In genomic region chr13:33208290-33208990, GRCh38 we compare ENCODE assay signal across 15 cellular contexts.
DNase-seq lines count a peak whose midpoint lies in the region; ATAC-seq, FAIRE-seq and TF ChIP-seq lines count a peak whose summit lies in the region.
"Had no signal": no experiment of that assay in that cellular context is flagged by ENCODE, and none has a peak within 500 bp of the region (broad histone marks: within the 10 kb centered on the region; RNA-seq: fewer than 3 reads in every experiment).

No MANE protein-coding gene starts in this region.

- no peaks in the 10 kb centered on the region for H3K79me1 ChIP-seq in mesendoderm (ENCODE audit: low read length)

- H4K8ac ChIP-seq in mesendoderm (ENCODE audit: low read depth, low read length) = no peak overlapping the region

- H3K36me3 Mint-ChIP-seq in CD8-positive, alpha-beta memory T cell = no peaks in the 10 kb centered on the region
- no peaks in the 10 kb centered on the region for H3K36me3 Mint-ChIP-seq in CD8-positive, alpha-beta T cell

- ATAC-seq in HG03439 (IDR thresholded peaks at IDR 0.05; ENCODE audit: unreplicated experiment) = no peak
- ATAC-seq in CD8-positive, alpha-beta T cell = no peak

- H3K27me3 Mint-ChIP-seq in CD8-positive, alpha-beta memory T cell = peaks cover 3 to 20% of the 10 kb centered on the region in 2 donors
- H3K27me3 Mint-ChIP-seq in CD8-positive, alpha-beta T cell (ENCODE audit: low read depth) = peaks cover 15% of the 10 kb centered on the region

- CTCF ChIA-PET in CD8-positive, alpha-beta memory T cell (lab: Charles Lee) = no interaction called here
- CTCF ChIA-PET in CD8-positive, alpha-beta T cell (lab: Charles Lee) = interaction anchor here (1.5 kb wide), 1 partner anchor 20 kb away, joined by 4 read pairs; no protein-coding TSS in a partner anchor

- no peak for TF ChIP-seq CTCF in bronchial epithelial cell (IDR thresholded peaks at IDR 0.05; ENCODE audit: insufficient read depth, low read length, severe bottlenecking)
- no peak for TF ChIP-seq CTCF in tibial artery (IDR thresholded peaks at IDR 0.05)
- TF ChIP-seq CTCF in CD8-positive, alpha-beta T cell (IDR thresholded peaks at IDR 0.05) = no peak

- H2BK5ac ChIP-seq in mesendoderm (ENCODE audit: low read length) = peak overlapping the region; percentile 11

- H3K36me3 ChIP-seq in bronchial epithelial cell (ENCODE audit: control insufficient read depth, insufficient read depth, low read length) (no peaks in the 10 kb centered on the region), mesendoderm (ENCODE audit: control insufficient read depth, insufficient read depth, low read length) (no peaks in the 10 kb centered on the region), tibial artery (no peaks in the 10 kb centered on the region)
- no peaks in the 10 kb centered on the region for H3K36me3 ChIP-seq in CD8-positive, alpha-beta memory T cell (ENCODE audit: insufficient read depth, low read length)
- no peaks in the 10 kb centered on the region for H3K36me3 ChIP-seq in CD8-positive, alpha-beta T cell (ENCODE audit: insufficient read depth, low read length)

- no peak overlapping the region for H3K23ac ChIP-seq in mesendoderm (ENCODE audit: low read length)

- no peak overlapping the region for H2BK120ac ChIP-seq in mesendoderm (ENCODE audit: low read depth, low read length)

- H3K27ac Mint-ChIP-seq in CD8-positive, alpha-beta memory T cell = no peak overlapping the region
- H3K27ac Mint-ChIP-seq in CD8-positive, alpha-beta T cell = no peak overlapping the region
- H3K27ac Mint-ChIP-seq: activated T-cell treated with anti-CD3 and anti-CD28 coated beads, Interleukin-2, amount 50 U/mL, for 24 hours; stimulated activated naive CD8-positive, alpha-beta T cell treated with anti-CD3 and anti-CD28 coated beads, Interleukin-15, Interleukin-2, amounts not matched to agents 100 ng/mL and 50 ng/mL, for 24 hours had no signal

- DNase-seq in DMS 273 (lab: John Stamatoyannopoulos, UW; ENCODE audit: unreplicated experiment) (peak; percentile 31), DMS 273 treated with DMSO at 0.1 percent for 48 hours (lab: John Stamatoyannopoulos, UW) (no peak), bronchial epithelial cell (ENCODE audit: low read depth) (peak; percentile 82), mesendoderm (no peak), tibial artery (no peak)
- no peak for DNase-seq in CD8-positive, alpha-beta memory T cell
- no peak for DNase-seq in CD8-positive, alpha-beta T cell
- DNase-seq: activated T-cell treated with anti-CD3 and anti-CD28 coated beads, Interleukin-2, amount 50 U/mL, for 24 hours; COR-L47; Karpas-422; midbrain; NCI-H2029 treated with DMSO at 0.1 percent for 48 hours had no signal

- peaks cover 10% of the 10 kb centered on the region for H3K4me1 ChIP-seq in mesendoderm (ENCODE audit: control insufficient read depth, low read depth, low read length)
- H3K4me1 ChIP-seq in tibial artery = peaks cover 0 to 41% (median 27%) of the 10 kb centered on the region in 4 donors
- no peaks in the 10 kb centered on the region for H3K4me1 ChIP-seq in CD8-positive, alpha-beta memory T cell (ENCODE audit: insufficient read depth, low read length)
- H3K4me1 ChIP-seq in CD8-positive, alpha-beta T cell (ENCODE audit: insufficient read depth, low read length) = no peaks in the 10 kb centered on the region

- peak overlapping the region; percentile 25 for H3K56ac ChIP-seq in mesendoderm (ENCODE audit: low read length)

- no peak overlapping the region for H2AK5ac ChIP-seq in mesendoderm (ENCODE audit: low read length)

- no peak overlapping the region for H3K27ac ChIP-seq in mesendoderm (ENCODE audit: low read depth, low read length)
- H3K27ac ChIP-seq in tibial artery = peak overlapping the region; percentile 81 to 86
- H3K27ac ChIP-seq in CD8-positive, alpha-beta memory T cell (ENCODE audit: low read depth, low read length) = no peak overlapping the region
- no peak overlapping the region for H3K27ac ChIP-seq in CD8-positive, alpha-beta T cell (ENCODE audit: low read depth, low read length)
- H3K27ac ChIP-seq: 22Rv1 had no signal

- FAIRE-seq in bronchial epithelial cell (lab: Jason Lieb, UNC) = peak; percentile 23

- H3K4ac ChIP-seq in mesendoderm (ENCODE audit: low read depth, low read length) = no peak overlapping the region

- no peak overlapping the region for H3K9ac ChIP-seq in mesendoderm (ENCODE audit: low read length)

- H3K4me1 Mint-ChIP-seq in CD8-positive, alpha-beta memory T cell = peaks cover 0 to 26% (median 22%) of the 10 kb centered on the region in 3 donors
- H3K4me1 Mint-ChIP-seq in CD8-positive, alpha-beta T cell (ENCODE audit: low read depth) = peaks cover 9% of the 10 kb centered on the region

- no peaks in the 10 kb centered on the region for H3K9me3 Mint-ChIP-seq in CD8-positive, alpha-beta memory T cell
- H3K9me3 Mint-ChIP-seq in CD8-positive, alpha-beta T cell = no peaks in the 10 kb centered on the region
- H3K9me3 Mint-ChIP-seq: activated T-cell treated with anti-CD3 and anti-CD28 coated beads, Interleukin-2, amount 50 U/mL, for 24 hours; stimulated activated naive CD8-positive, alpha-beta T cell treated with anti-CD3 and anti-CD28 coated beads, Interleukin-15, Interleukin-2, amounts not matched to agents 100 ng/mL and 50 ng/mL, for 24 hours had no signal

- no peak overlapping the region for H2BK15ac ChIP-seq in mesendoderm (replicated peaks; ENCODE audit: low read depth)

- POLR2A ChIA-PET in CD8-positive, alpha-beta memory T cell (lab: Charles Lee) = no interaction called here
- POLR2A ChIA-PET in CD8-positive, alpha-beta T cell (lab: Charles Lee) = no interaction called here

- H3K27me3 ChIP-seq in bronchial epithelial cell (ENCODE audit: control insufficient read depth, insufficient read depth, low read length) (no peaks in the 10 kb centered on the region), mesendoderm (ENCODE audit: insufficient read depth, low read length, poor library complexity) (no peaks in the 10 kb centered on the region), tibial artery (no peaks in the 10 kb centered on the region)
- H3K27me3 ChIP-seq in CD8-positive, alpha-beta memory T cell (ENCODE audit: insufficient read depth, low read length, poor library complexity, severe bottlenecking) = no peaks in the 10 kb centered on the region
- no peaks in the 10 kb centered on the region for H3K27me3 ChIP-seq in CD8-positive, alpha-beta T cell (ENCODE audit: insufficient read depth, low read length)

- intact Hi-C loops in tibial artery (cut with DNase I; ENCODE audit: low total_unique reads) = no loop called here
- intact Hi-C loops in CD8-positive, alpha-beta T cell (cut with DNase I, micrococcal nuclease) = no loop called here

- WGBS in mesendoderm (ENCODE audit: extremely low coverage, insufficient coverage, low lambda C conversion rate) = no CpG with 5 or more reads among the region's 5 CpGs

- no peak overlapping the region for H3K4me2 ChIP-seq in mesendoderm (ENCODE audit: low read length)

- H3K9me3 ChIP-seq in tibial artery = no peaks in the 10 kb centered on the region
- H3K9me3 ChIP-seq in CD8-positive, alpha-beta memory T cell (ENCODE audit: low read length) = no peaks in the 10 kb centered on the region
- H3K9me3 ChIP-seq in CD8-positive, alpha-beta T cell (ENCODE audit: low read length) = no peaks in the 10 kb centered on the region

- H3K4me3 Mint-ChIP-seq in CD8-positive, alpha-beta memory T cell = no peak overlapping the region
- H3K4me3 Mint-ChIP-seq in CD8-positive, alpha-beta T cell = no peak overlapping the region
- H3K4me3 Mint-ChIP-seq: activated T-cell treated with anti-CD3 and anti-CD28 coated beads, Interleukin-2, amount 50 U/mL, for 24 hours; stimulated activated naive CD8-positive, alpha-beta T cell treated with anti-CD3 and anti-CD28 coated beads, Interleukin-15, Interleukin-2, amounts not matched to agents 100 ng/mL and 50 ng/mL, for 24 hours had no signal

- no peak overlapping the region for H4K5ac ChIP-seq in mesendoderm (ENCODE audit: low read length)

- no peak overlapping the region for H3K18ac ChIP-seq in mesendoderm (ENCODE audit: low read length)

- no peak overlapping the region for H3K4me3 ChIP-seq in bronchial epithelial cell (ENCODE audit: low read depth, low read length)
- H3K4me3 ChIP-seq in mesendoderm (ENCODE audit: low read length) = no peak overlapping the region
- H3K4me3 ChIP-seq in tibial artery = no peak overlapping the region
- no peak overlapping the region for H3K4me3 ChIP-seq in CD8-positive, alpha-beta memory T cell (ENCODE audit: low read length)
- H3K4me3 ChIP-seq in CD8-positive, alpha-beta T cell (ENCODE audit: low read depth, low read length) = no peak overlapping the region

- H3K79me2 ChIP-seq in mesendoderm (ENCODE audit: control insufficient read depth, insufficient read depth, low read length) = no peaks in the 10 kb centered on the region

Comparison
In these comparisons a context has a peak if more than half of its experiments do, and no peak if none do; other contexts are left out.
1. DNase-seq: peak in DMS 273 (single experiment) and bronchial epithelial cell (single experiment); none in DMS 273 treated with DMSO at 0.1 percent for 48 hours (single experiment), mesendoderm (single experiment), tibial artery (0 of 2), CD8-positive, alpha-beta memory T cell (0 of 5) and CD8-positive, alpha-beta T cell (0 of 7).
2. H3K27ac ChIP-seq: peak in tibial artery (2 of 2); none in mesendoderm (single experiment), CD8-positive, alpha-beta memory T cell (single experiment) and CD8-positive, alpha-beta T cell (single experiment).